13 cellular contexts compared by ENCODE assay signal in the genomic region with DNA sequence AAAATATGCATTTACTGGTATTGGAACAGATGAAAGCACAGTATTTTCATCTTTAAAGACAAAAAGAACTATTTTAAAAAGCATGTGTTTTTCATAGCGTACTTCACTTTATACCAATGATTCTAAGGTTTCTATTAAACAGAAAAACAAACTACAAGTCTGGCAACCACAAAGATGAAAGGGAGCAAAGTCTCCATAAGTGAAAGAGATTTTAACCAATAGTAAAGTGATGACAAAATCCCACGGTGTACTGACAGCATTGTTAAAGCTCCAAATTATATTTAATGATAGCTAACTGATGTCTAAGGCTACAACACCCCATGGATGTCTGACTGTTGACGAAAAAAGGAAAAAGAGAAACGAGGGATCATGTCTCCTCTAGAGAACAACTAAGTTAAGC.
"Had no signal": no experiment of that assay in that cellular context is flagged by ENCODE, and none has a peak within 500 bp of the region (broad histone marks: within the 10 kb centered on the region; RNA-seq: fewer than 3 reads in every experiment).

No MANE protein-coding gene starts in this region.

- H3K4me1 ChIP-seq: body of pancreas, sigmoid colon, stomach had no signal

- H3K36me3 Mint-ChIP-seq: activated CD4-positive, alpha-beta memory T cell treated with anti-CD3 and anti-CD28 coated beads for 36 hours had no signal

- H3K4me3 Mint-ChIP-seq: activated B cell treated with CpG ODN at 0.5 μM for 24 hours; activated CD4-positive, alpha-beta memory T cell treated with anti-CD3 and anti-CD28 coated beads for 36 hours had no signal

- H3K36me3 ChIP-seq: sigmoid colon, stomach had no signal

- H3K27ac Mint-ChIP-seq: activated B cell treated with CpG ODN at 0.5 μM for 24 hours; activated CD4-positive, alpha-beta memory T cell treated with anti-CD3 and anti-CD28 coated beads for 36 hours had no signal

- H3K27ac ChIP-seq: body of pancreas, sigmoid colon, stomach had no signal

- ATAC-seq: body of pancreas, left ventricle myocardium superior had no signal

- DNase-seq: activated B cell treated with CpG ODN at 0.5 μM for 24 hours; activated CD4-positive, alpha-beta memory T cell treated with anti-CD3 and anti-CD28 coated beads for 36 hours; activated CD8-positive, alpha-beta memory T cell treated with anti-CD3 and anti-CD28 coated beads, Interleukin-2, amount 50 U/mL, for 48 hours; activated gamma-delta T cell; amniotic stem cell; body of pancreas; dermis blood vessel endothelial cell; hippocampal formation; left ventricle myocardium superior; mesendoderm; sigmoid colon; stimulated activated CD4-positive, alpha-beta T cell treated with anti-CD3 and anti-CD28 coated beads, Interleukin-2, amount 100 ng/mL, for 24 hours; stomach had no signal

- H3K27me3 Mint-ChIP-seq: activated B cell treated with CpG ODN at 0.5 μM for 24 hours had no signal

- H3K27me3 ChIP-seq: body of pancreas, sigmoid colon had no signal

- H3K4me3 ChIP-seq: body of pancreas, sigmoid colon, stomach had no signal

- H3K9me3 Mint-ChIP-seq: activated B cell treated with CpG ODN at 0.5 μM for 24 hours; activated CD4-positive, alpha-beta memory T cell treated with anti-CD3 and anti-CD28 coated beads for 36 hours had no signal
